8 cellular contexts compared by ENCODE assay signal in genomic region chr1:32965251-32965643, GRCh38. TPM values are rescaled to one million over a fixed set of nuclear protein-coding genes. Genes with fewer than 3 reads are reported as not detected.
DNase-seq lines count a peak whose midpoint lies in the region; ATAC-seq and TF ChIP-seq lines count a peak whose summit lies in the region.

No MANE protein-coding gene starts in this region.

- CTCF ChIA-PET in RWPE1 (lab: Yijun Ruan, JAX), result interaction anchor here (0.6 kb wide), 1 partner anchor 52 kb away, joined by 4 read pairs; no protein-coding TSS in a partner anchor

- POLR2A ChIA-PET in RWPE1 (lab: Yijun Ruan, JAX; ENCODE audit: low non-redundant PET), result interaction anchor here (2.5 kb wide), 1 partner anchor 13 kb away, joined by 11 read pairs; no protein-coding TSS in a partner anchor

- DNase-seq in GM12864 (ENCODE audit: low read depth) (no peak), RWPE1 (ENCODE audit: low spot score) (no peak), epithelial cell of prostate (ENCODE audit: low read depth, low spot score) (no peak), psoas muscle (no peak), GM20000 (ENCODE audit: low spot score) (no peak), NCI-H1048 (lab: John Stamatoyannopoulos, UW) (no peak)
- DNase-seq in stimulated activated CD4-positive, alpha-beta T cell treated with anti-CD3 and anti-CD28 coated beads, Interleukin-2, amount 100 ng/mL, for 48 hours, result no peak

- TF ChIP-seq CTCF in GM12864 (IDR thresholded peaks at IDR 0.05; ENCODE audit: low read depth, low read length, missing control alignments) (no peak), RWPE1 (conservative IDR thresholded peaks at IDR 0.05; ENCODE audit: low read depth) (no peak), psoas muscle (IDR thresholded peaks at IDR 0.05) (no peak), GM20000 (IDR thresholded peaks at IDR 0.05; ENCODE audit: extremely low read depth, missing control alignments) (no peak)

- intact Hi-C loops in psoas muscle (cut with DNase I), result no loop called here

- no peak for ATAC-seq in psoas muscle
- no peak for ATAC-seq in HG02588 (IDR thresholded peaks at IDR 0.05; ENCODE audit: unreplicated experiment)

- peaks cover 30% of the 10 kb centered on the region for H3K4me1 ChIP-seq in psoas muscle

- H3K9me3 ChIP-seq in psoas muscle, result no peaks in the 10 kb centered on the region

- H3K27ac ChIP-seq in RWPE1 (peak overlapping the region; percentile 92), epithelial cell of prostate (peak overlapping the region; percentile 76), psoas muscle (peak overlapping the region; percentile 93)

- H3K27me3 ChIP-seq in psoas muscle (ENCODE audit: insufficient read depth in 3 of 3, low read length in 2 of 3), result peaks cover 0 to 7% (median 0%) of the 10 kb centered on the region in 3 donors

- peak overlapping the region; percentile 89; the same call in 1 of the 2 replicates for H3K4me3 ChIP-seq in GM12864 (ENCODE audit: low read depth, low read length)
- H3K4me3 ChIP-seq in psoas muscle, result peak overlapping the region; percentile 98

- WGBS in psoas muscle, 3 donors, result 52 to 55% (median 54%) methylated on average over 2 of the region's 2 CpGs

- no peaks in the 10 kb centered on the region for H3K36me3 ChIP-seq in psoas muscle (ENCODE audit: insufficient read depth in 1 of 2, low read depth in 1 of 2)

RNA-seq across cellular contexts. Expression of gene RNF19B, which starts 0.6 kb away (rescaled TPM):
- 10 to 100 TPM; 13.1 to 23.4 (median 18.9) TPM for total RNA-seq in psoas muscle
- polyA plus RNA-seq in psoas muscle, result 10 to 100 TPM; 10.4 to 32.5 (median 15.9) TPM
